In genomic region chr2:42138163-42139016, GRCh38 we compare ENCODE assay signal across 10 cellular contexts. TPM values are rescaled to one million over a fixed set of nuclear protein-coding genes. Genes with fewer than 3 reads are reported as not detected.
DNase-seq lines count a peak whose midpoint lies in the region; ATAC-seq and TF ChIP-seq lines count a peak whose summit lies in the region.
"Had no signal": no experiment of that assay in that cellular context is flagged by ENCODE, and none has a peak within 500 bp of the region (broad histone marks: within the 10 kb centered on the region; RNA-seq: fewer than 3 reads in every experiment).

No MANE protein-coding gene starts in this region.

- CTCF ChIA-PET in HEK293T (lab: Yijun Ruan, JAX): no interaction called here

- H3K9me3 ChIP-seq in T-helper 17 cell (ENCODE audit: control insufficient read depth, low read length, poor library complexity, severe bottlenecking): no peaks in the 10 kb centered on the region
- H3K9me3 ChIP-seq: BLaER1 had no signal

- POLR2A ChIA-PET in HEK293T (lab: Yijun Ruan, JAX): no interaction called here

- H3K36me3 Mint-ChIP-seq in T-helper 17 cell (ENCODE audit: low read depth): no peaks in the 10 kb centered on the region

- no peaks in the 10 kb centered on the region for H3K27me3 Mint-ChIP-seq in T-helper 17 cell

- peak overlapping the region; percentile 100 for H3K27ac Mint-ChIP-seq in T-helper 17 cell

- peak; percentile 38 for DNase-seq in activated CD8-positive, alpha-beta memory T cell treated with anti-CD3 and anti-CD28 coated beads for 24 hours
- no peak for DNase-seq in activated CD8-positive, alpha-beta memory T cell treated with anti-CD3 and anti-CD28 coated beads, Interleukin-2, amount 50 U/mL, for 48 hours
- DNase-seq in T-helper 17 cell (no peak), glomerular visceral epithelial cell (ENCODE audit: extremely low spot score) (peak; percentile 94), stromal cell of bone marrow (ENCODE audit: low read depth) (peak; percentile 88), HEK293T (ENCODE audit: extremely low spot score) (no peak)
- DNase-seq: NCI-H1417 treated with DMSO at 0.1 percent for 48 hours had no signal

- no peak for ATAC-seq in T-helper 17 cell
- ATAC-seq in GM18858 (IDR thresholded peaks at IDR 0.05; ENCODE audit: unreplicated experiment): no peak
- no peak for ATAC-seq in HG03108 (IDR thresholded peaks at IDR 0.05; ENCODE audit: unreplicated experiment)

- H3K4me1 Mint-ChIP-seq in T-helper 17 cell: peaks cover 60% of the 10 kb centered on the region

- peak overlapping the region; percentile 15 for H3K4me3 Mint-ChIP-seq in T-helper 17 cell

TF ChIP-seq in HEK293T, 16 proteins besides CTCF, POLR2A, EP300 and RAD21:
- TF ChIP-seq TARDBP (IDR thresholded peaks at IDR 0.05) (no peak), ZNF384 (IDR thresholded peaks at IDR 0.05) (no peak), FOXA1 (IDR thresholded peaks at IDR 0.05) (no peak), ELF4 (IDR thresholded peaks at IDR 0.05) (no peak), HDGF (IDR thresholded peaks at IDR 0.05; ENCODE audit: borderline replicate concordance) (no peak), ARNT (IDR thresholded peaks at IDR 0.05) (no peak), FOXM1 (IDR thresholded peaks at IDR 0.05; ENCODE audit: borderline replicate concordance) (no peak), NFRKB (IDR thresholded peaks at IDR 0.05) (no peak), L3MBTL2 (conservative IDR thresholded peaks at IDR 0.05) (no peak), CTBP1 (IDR thresholded peaks at IDR 0.05; ENCODE audit: borderline replicate concordance) (no peak), SP1 (IDR thresholded peaks at IDR 0.05) (no peak), LEF1 (IDR thresholded peaks at IDR 0.05; ENCODE audit: borderline replicate concordance) (no peak), FOXK2 (IDR thresholded peaks at IDR 0.05) (no peak), BHLHE40 (IDR thresholded peaks at IDR 0.05; ENCODE audit: borderline replicate concordance) (no peak), PKNOX1 (IDR thresholded peaks at IDR 0.05) (no peak)
TF ChIP-seq in HEK293T: peak in this region for 0.

RNA-seq across cellular contexts. Expression of gene EML4, which starts 30.8 kb away (rescaled TPM):
- 100 to 1,000 TPM; 292 to 348 TPM for total RNA-seq in T-helper 17 cell

Comparison
In these comparisons a context has a peak if more than half of its experiments do, and no peak if none do; other contexts are left out.
1. DNase-seq: peak in activated CD8-positive, alpha-beta memory T cell treated with anti-CD3 and anti-CD28 coated beads for 24 hours (single experiment), glomerular visceral epithelial cell (single experiment) and stromal cell of bone marrow (single experiment); none in activated CD8-positive, alpha-beta memory T cell treated with anti-CD3 and anti-CD28 coated beads, Interleukin-2, amount 50 U/mL, for 48 hours (single experiment), T-helper 17 cell (0 of 3) and HEK293T (single experiment).